In the genomic region with DNA sequence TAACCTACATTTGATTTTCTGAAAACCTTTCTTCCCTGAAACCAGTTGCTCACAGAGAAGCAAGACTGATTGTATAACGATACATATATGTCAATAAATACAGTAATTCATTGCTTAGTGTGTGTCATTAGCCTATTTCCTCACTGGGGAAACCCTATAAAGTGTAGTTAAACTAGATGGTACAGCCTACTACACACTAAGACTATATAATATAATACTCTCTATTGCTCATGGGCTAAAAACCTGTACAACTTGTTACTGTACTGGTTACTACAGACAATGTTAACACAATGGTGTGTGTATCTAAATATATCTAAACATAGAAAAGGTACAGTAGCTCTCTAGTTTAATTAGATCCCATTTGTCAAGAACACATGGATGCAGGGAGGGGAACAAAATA, we compare ENCODE assay signal across 21 cellular contexts.
"Had no signal": no experiment of that assay in that cellular context is flagged by ENCODE, and none has a peak within 500 bp of the region (broad histone marks: within the 10 kb centered on the region; RNA-seq: fewer than 3 reads in every experiment).

No MANE protein-coding gene starts in this region.

- H3K27ac ChIP-seq: colonic mucosa, esophagus squamous epithelium, gastrocnemius medialis, heart right ventricle, left lung, lower lobe of right lung had no signal

- H3K36me3 ChIP-seq: colonic mucosa, esophagus squamous epithelium, gastrocnemius medialis, heart right ventricle, left lung, lower lobe of right lung had no signal

- DNase-seq: colonic mucosa; cortex of kidney; effector CD8-positive, alpha-beta T cell; effector memory CD8-positive, alpha-beta T cell; endodermal cell; esophagus squamous epithelium; foreskin fibroblast; foreskin melanocyte; gastrocnemius medialis; glutamatergic neuron; head of caudate nucleus; heart right ventricle; hippocampal formation; left cardiac atrium; left lung; left ventricle myocardium superior; lower lobe of right lung; mesenchymal stem cell; mucosa of descending colon; naive B cell; naive thymus-derived CD8-positive, alpha-beta T cell had no signal

- H3K4me3 ChIP-seq: colonic mucosa, esophagus squamous epithelium, gastrocnemius medialis, heart right ventricle, left lung, lower lobe of right lung, mucosa of descending colon had no signal

- H3K9me3 ChIP-seq: colonic mucosa, esophagus squamous epithelium, gastrocnemius medialis, left lung, lower lobe of right lung had no signal

- H3K27me3 ChIP-seq: colonic mucosa, esophagus squamous epithelium, gastrocnemius medialis, heart right ventricle, left lung had no signal

- ATAC-seq: effector memory CD8-positive, alpha-beta T cell; gastrocnemius medialis; heart right ventricle; left cardiac atrium; left lung; left ventricle myocardium superior; lower lobe of right lung; mucosa of descending colon; naive thymus-derived CD8-positive, alpha-beta T cell had no signal
